8 cellular contexts compared by ENCODE assay signal in the genomic region with DNA sequence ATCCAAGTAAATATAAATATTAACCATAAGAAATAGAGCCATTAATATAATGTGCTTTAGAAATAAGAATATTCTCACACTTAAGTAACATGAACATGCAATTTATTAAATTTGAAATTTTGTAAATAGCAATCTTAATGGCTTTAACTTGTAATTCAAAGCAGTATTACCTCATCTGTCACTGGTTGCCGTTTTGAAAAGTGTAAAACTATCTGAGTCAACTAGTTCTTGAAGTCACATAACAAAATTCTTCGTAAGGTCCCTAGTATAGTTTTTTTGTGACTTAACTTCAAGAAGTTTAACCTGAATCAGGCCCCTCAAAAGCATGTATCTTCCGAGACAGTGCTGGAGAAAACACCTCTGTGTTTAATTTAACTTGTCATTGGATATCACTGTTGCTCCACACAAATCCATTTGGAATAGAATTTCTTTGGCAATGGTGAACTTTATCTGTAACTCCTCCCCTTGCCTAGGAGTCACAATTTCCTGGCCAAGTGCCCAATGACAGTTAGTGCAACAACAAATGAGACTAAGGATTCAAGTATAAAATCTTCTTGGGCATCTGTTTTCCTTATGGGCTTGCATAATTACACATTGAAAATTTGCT. TPM values are rescaled to one million over a fixed set of nuclear protein-coding genes. Genes with fewer than 3 reads are reported as not detected.
DNase-seq lines count a peak whose midpoint lies in the region; ATAC-seq and TF ChIP-seq lines count a peak whose summit lies in the region.

No MANE protein-coding gene starts in this region.

- no peaks in the 10 kb centered on the region for H3K27me3 ChIP-seq in ovary

- peak; percentile 57 for DNase-seq in Daoy (ENCODE audit: low read depth)
- DNase-seq in NCI-H69 (lab: John Stamatoyannopoulos, UW): peak; percentile 44
- DNase-seq in fibroblast of peridontal ligament (ENCODE audit: extremely low read depth): peak; percentile 94
- peak; percentile 52 to 93 (median 86) for DNase-seq in ovary
- no peak for DNase-seq in effector CD4-positive, alpha-beta T cell

- no peaks in the 10 kb centered on the region for H3K9me3 ChIP-seq in ovary

- ATAC-seq in HG03139 (IDR thresholded peaks at IDR 0.05; ENCODE audit: unreplicated experiment): no peak
- ATAC-seq in HG02970 (IDR thresholded peaks at IDR 0.05; ENCODE audit: low FRiP score, unreplicated experiment): no peak
- no peak for ATAC-seq in HG02642 (IDR thresholded peaks at IDR 0.05; ENCODE audit: poor library complexity, unreplicated experiment)

- peaks cover 8% of the 10 kb centered on the region for H3K4me1 ChIP-seq in ovary (ENCODE audit: insufficient read depth)

- no peak overlapping the region for H3K4me3 ChIP-seq in ovary

- 37 to 59% (median 46%) methylated on average over 3 of the region's 3 CpGs for WGBS in ovary, 3 donors

- no peak overlapping the region for H3K27ac ChIP-seq in ovary

- no peak for TF ChIP-seq CTCF in ovary (IDR thresholded peaks at IDR 0.05)

- intact Hi-C loops in ovary (cut with DNase I): no loop called here

- TF ChIP-seq POLR2A in ovary (IDR thresholded peaks at IDR 0.05): no peak

- H3K36me3 ChIP-seq in ovary: no peaks in the 10 kb centered on the region

- no peak for TF ChIP-seq EP300 in ovary (IDR thresholded peaks at IDR 0.05)

RNA-seq across cellular contexts. Expression of gene NT5C2, which starts 47.1 kb away (rescaled TPM):
- total RNA-seq in Daoy (2014; rRNA removed; shearing (Covaris generic)): 33.6 and 34.2 TPM in 2 replicates
- 10 to 100 TPM; 57.8 to 88.5 (median 62.0) TPM for total RNA-seq in ovary
- 10 to 100 TPM; 49.1 to 92.3 TPM for polyA plus RNA-seq in ovary
